ENCODE assay signal across 21 cellular contexts in genomic region chr7:149718730-149719049, GRCh38. TPM values are rescaled to one million over a fixed set of nuclear protein-coding genes. Genes with fewer than 3 reads are reported as not detected.
DNase-seq lines count a peak whose midpoint lies in the region; ATAC-seq, FAIRE-seq and TF ChIP-seq lines count a peak whose summit lies in the region.
"Had no signal": no experiment of that assay in that cellular context is flagged by ENCODE, and none has a peak within 500 bp of the region (broad histone marks: within the 10 kb centered on the region; RNA-seq: fewer than 3 reads in every experiment).

No MANE protein-coding gene starts in this region.

- no peak overlapping the region for H3K4me3 Mint-ChIP-seq in activated CD8-positive, alpha-beta memory T cell treated with anti-CD3 and anti-CD28 coated beads, Interleukin-2, amount 10 ng/mL, durations not matched to agents 7 days and 5 days
- no peak overlapping the region for H3K4me3 Mint-ChIP-seq in osteocyte (ENCODE audit: unreplicated experiment)
- H3K4me3 Mint-ChIP-seq in stimulated activated naive CD8-positive, alpha-beta T cell treated with anti-CD3 and anti-CD28 coated beads, Interleukin-15, amount 100 ng/mL, for 72 hours: no peak overlapping the region

- no peak for TF ChIP-seq POLR2A in A549 (IDR thresholded peaks at IDR 0.05; ENCODE audit: low read length)

- in situ Hi-C loops in GM13976 (cut with MboI; ENCODE audit: low sequenced_read_pairs, unreplicated experiment): no loop called here

- H3K36me3 Mint-ChIP-seq in activated CD8-positive, alpha-beta memory T cell treated with anti-CD3 and anti-CD28 coated beads, Interleukin-2, amount 10 ng/mL, durations not matched to agents 7 days and 5 days: no peaks in the 10 kb centered on the region
- peaks cover 12% of the 10 kb centered on the region for H3K36me3 Mint-ChIP-seq in osteocyte (ENCODE audit: unreplicated experiment)

- no peak for TF ChIP-seq RAD21 in A549 (conservative IDR thresholded peaks at IDR 0.05 in 1 of 2, IDR thresholded peaks at IDR 0.05 in 1 of 2)

- DNase-seq in activated CD8-positive, alpha-beta memory T cell treated with anti-CD3 and anti-CD28 coated beads, Interleukin-2, amount 50 U/mL, for 48 hours: peak; percentile 12
- DNase-seq in activated CD8-positive, alpha-beta memory T cell treated with anti-CD3 and anti-CD28 coated beads, Interleukin-2, amount 10 ng/mL, durations not matched to agents 7 days and 5 days: no peak
- DNase-seq in A549 (ENCODE audit: low read depth in 1 of 2, low spot score in 1 of 2) (no peak), GM13976 (ENCODE audit: low spot score) (peak; percentile 12), osteocyte (ENCODE audit: extremely low spot score, unreplicated experiment) (peak; percentile 34), DMS53 (lab: John Stamatoyannopoulos, UW) (no peak)
- DNase-seq in stimulated activated naive CD8-positive, alpha-beta T cell treated with anti-CD3 and anti-CD28 coated beads, Interleukin-15, amount 100 ng/mL, for 72 hours: no peak
- DNase-seq: 8988T, DND-41, NCI-H1105, NCI-H146, NCI-H2029, NCI-H510A treated with DMSO at 0.1 percent for 48 hours, NCI-H748 treated with DMSO at 0.1 percent for 48 hours, PC-9, RPMI8226 had no signal

- no peak for FAIRE-seq in A549 (lab: Jason Lieb, UNC)
- FAIRE-seq: GM12878, H1, HTR-8/SVneo had no signal

- 0 out of 3 replicates have a peak overlapping the region, but pooled peaks have one; percentile 57 for H3K4me2 ChIP-seq in A549
- H3K4me2 ChIP-seq: PC-9 had no signal

- TF ChIP-seq CTCF in A549 (IDR thresholded peaks at IDR 0.05): no peak
- TF ChIP-seq CTCF in GM13976 (IDR thresholded peaks at IDR 0.05; ENCODE audit: borderline replicate concordance, control extremely low read depth, extremely low read depth, insufficient read depth, missing control alignments): no peak
- TF ChIP-seq CTCF in osteocyte (IDR thresholded peaks at IDR 0.05): no peak

- H3K9me3 Mint-ChIP-seq in activated CD8-positive, alpha-beta memory T cell treated with anti-CD3 and anti-CD28 coated beads, Interleukin-2, amount 10 ng/mL, durations not matched to agents 7 days and 5 days (ENCODE audit: low read depth): no peaks in the 10 kb centered on the region
- H3K9me3 Mint-ChIP-seq in osteocyte (ENCODE audit: unreplicated experiment): no peaks in the 10 kb centered on the region
- no peaks in the 10 kb centered on the region for H3K9me3 Mint-ChIP-seq in stimulated activated naive CD8-positive, alpha-beta T cell treated with anti-CD3 and anti-CD28 coated beads, Interleukin-15, amount 100 ng/mL, for 72 hours

- POLR2A ChIA-PET in A549 (lab: Yijun Ruan, JAX): no interaction called here

- CTCF ChIA-PET in activated CD8-positive, alpha-beta memory T cell treated with anti-CD3 and anti-CD28 coated beads, Interleukin-2, amount 10 ng/mL, durations not matched to agents 7 days and 5 days (lab: Charles Lee): interaction anchor here (1.3 kb wide), 1 partner anchor 23 kb away, joined by 3 read pairs; no protein-coding TSS in a partner anchor
- CTCF ChIA-PET in A549 (lab: Yijun Ruan, JAX): interaction anchor here (0.7 to 2.1 kb wide), 4 partner anchors 9 to 94 kb away, joined by 3 to 10 read pairs (median 3); no protein-coding TSS in a partner anchor

- 89% methylated on average over 6 of the region's 6 CpGs for WGBS in A549 (ENCODE audit: missing lambda C conversion rate)

- H3K27ac Mint-ChIP-seq in activated CD8-positive, alpha-beta memory T cell treated with anti-CD3 and anti-CD28 coated beads, Interleukin-2, amount 10 ng/mL, durations not matched to agents 7 days and 5 days: no peak overlapping the region
- H3K27ac Mint-ChIP-seq in osteocyte (ENCODE audit: unreplicated experiment): no peak overlapping the region
- H3K27ac Mint-ChIP-seq in stimulated activated naive CD8-positive, alpha-beta T cell treated with anti-CD3 and anti-CD28 coated beads, Interleukin-15, amount 100 ng/mL, for 72 hours: no peak overlapping the region

- 0 out of 3 replicates have a peak, but pooled peaks cover 2% of the 10 kb centered on the region for H3K9me3 ChIP-seq in A549

- peaks cover 17% of the 10 kb centered on the region for H3K4me1 Mint-ChIP-seq in activated CD8-positive, alpha-beta memory T cell treated with anti-CD3 and anti-CD28 coated beads, Interleukin-2, amount 10 ng/mL, durations not matched to agents 7 days and 5 days
- H3K4me1 Mint-ChIP-seq in osteocyte (ENCODE audit: unreplicated experiment): peaks cover 25% of the 10 kb centered on the region
- H3K4me1 Mint-ChIP-seq in stimulated activated naive CD8-positive, alpha-beta T cell treated with anti-CD3 and anti-CD28 coated beads, Interleukin-15, amount 100 ng/mL, for 72 hours: peaks cover 59% of the 10 kb centered on the region

- no peak for ATAC-seq in activated CD8-positive, alpha-beta memory T cell treated with anti-CD3 and anti-CD28 coated beads, Interleukin-2, amount 10 ng/mL, durations not matched to agents 7 days and 5 days
- ATAC-seq in A549: no peak
- ATAC-seq in stimulated activated naive CD8-positive, alpha-beta T cell treated with anti-CD3 and anti-CD28 coated beads, Interleukin-15, amount 100 ng/mL, for 72 hours: no peak
- ATAC-seq: GM12878 had no signal

- H3K4me1 ChIP-seq in A549: peaks cover 29% of the 10 kb centered on the region

- H3K27ac ChIP-seq in A549: no peak overlapping the region
- H3K27ac ChIP-seq: C4-2B, PC-9 had no signal

- TF ChIP-seq EP300 in A549 (IDR thresholded peaks at IDR 0.05): no peak

- no peaks in the 10 kb centered on the region for H3K27me3 Mint-ChIP-seq in activated CD8-positive, alpha-beta memory T cell treated with anti-CD3 and anti-CD28 coated beads, Interleukin-2, amount 10 ng/mL, durations not matched to agents 7 days and 5 days
- no peaks in the 10 kb centered on the region for H3K27me3 Mint-ChIP-seq in osteocyte (ENCODE audit: unreplicated experiment)
- no peaks in the 10 kb centered on the region for H3K27me3 Mint-ChIP-seq in stimulated activated naive CD8-positive, alpha-beta T cell treated with anti-CD3 and anti-CD28 coated beads, Interleukin-15, amount 100 ng/mL, for 72 hours

- H3K4me3 ChIP-seq in A549: no peak overlapping the region
- H3K4me3 ChIP-seq: GM12878, PC-9 had no signal

TF ChIP-seq in A549, 52 proteins besides CTCF, POLR2A, EP300 and RAD21:
- TF ChIP-seq JUNB (IDR thresholded peaks at IDR 0.05): no peak
- TF ChIP-seq RFX5 (IDR thresholded peaks at IDR 0.05): no peak
- no peak for TF ChIP-seq ZNF302 (CRISPR knock-in tag; IDR thresholded peaks at IDR 0.05)
- TF ChIP-seq USF2 (IDR thresholded peaks at IDR 0.05): no peak
- no peak for TF ChIP-seq GATA3 (IDR thresholded peaks at IDR 0.05; ENCODE audit: borderline replicate concordance)
- TF ChIP-seq POLR2AphosphoS2 (conservative IDR thresholded peaks at IDR 0.05; ENCODE audit: low read length): no peak
- TF ChIP-seq EHMT2 (IDR thresholded peaks at IDR 0.05; ENCODE audit: low read depth): no peak
- no peak for TF ChIP-seq ESRRA (IDR thresholded peaks at IDR 0.05; ENCODE audit: borderline replicate concordance, low read length)
- no peak for TF ChIP-seq FOSL2 (IDR thresholded peaks at IDR 0.05)
- TF ChIP-seq FOSL2 (CRISPR knock-in tag; IDR thresholded peaks at IDR 0.05): no peak
- no peak for TF ChIP-seq HOXB13 (CRISPR knock-in tag; IDR thresholded peaks at IDR 0.05; ENCODE audit: low read depth)
- no peak for TF ChIP-seq HEYL (CRISPR knock-in tag; IDR thresholded peaks at IDR 0.05)
- no peak for TF ChIP-seq CHD4 (IDR thresholded peaks at IDR 0.05; ENCODE audit: borderline replicate concordance)
- no peak for TF ChIP-seq HDAC2 (IDR thresholded peaks at IDR 0.05)

RNA-seq across cellular contexts. Expression of gene ZNF467, which starts 54.7 kb away (rescaled TPM):
- not detected for total RNA-seq in activated CD8-positive, alpha-beta memory T cell treated with anti-CD3 and anti-CD28 coated beads, Interleukin-2, amount 10 ng/mL, durations not matched to agents 7 days and 5 days
- polyA plus RNA-seq in A549 (2011; rRNA removed) (2.4 and 3.3 TPM in 2 replicates), A549 (2017; fragmentation: RNase III; extraction: RNeasy Plus Mini Kit Qiagen cat#74134 plus additional on column Dnase treatment) (2.0 to 4.1 TPM (median 3.1 TPM) in 3 replicates)
- 3.7 and 5.4 TPM in 2 replicates for polyA plus RNA-seq in A549 (2012; cell fraction: cytosol; rRNA removed)
- polyA plus RNA-seq in A549 (2012; cell fraction: nucleus; rRNA removed): 9.2 and 14.9 TPM in 2 replicates
- polyA minus RNA-seq in A549 (2011; rRNA and poly(A)+ RNA removed): 1.9 and 3.1 TPM in 2 replicates
- total RNA-seq in osteocyte: 3.4 and 4.4 TPM in 2 replicates
- total RNA-seq: GM12878, IMR-90 had no signal
- polyA plus RNA-seq: GM12878 had no signal

Comparison
In these comparisons a context has a peak if more than half of its experiments do, and no peak if none do; other contexts are left out.
1. DNase-seq: peak in activated CD8-positive, alpha-beta memory T cell treated with anti-CD3 and anti-CD28 coated beads, Interleukin-2, amount 50 U/mL, for 48 hours (single experiment), GM13976 (single experiment) and osteocyte (single experiment); none in activated CD8-positive, alpha-beta memory T cell treated with anti-CD3 and anti-CD28 coated beads, Interleukin-2, amount 10 ng/mL, durations not matched to agents 7 days and 5 days (single experiment), A549 (0 of 2), DMS53 (single experiment) and stimulated activated naive CD8-positive, alpha-beta T cell treated with anti-CD3 and anti-CD28 coated beads, Interleukin-15, amount 100 ng/mL, for 72 hours (0 of 2).